In genomic region chr5:133831506-133832224, GRCh38 we compare ENCODE assay signal across 17 cellular contexts.
DNase-seq lines count a peak whose midpoint lies in the region; ATAC-seq and TF ChIP-seq lines count a peak whose summit lies in the region.
"Had no signal": no experiment of that assay in that cellular context is flagged by ENCODE, and none has a peak within 500 bp of the region (broad histone marks: within the 10 kb centered on the region; RNA-seq: fewer than 3 reads in every experiment).

No MANE protein-coding gene starts in this region.

- H3K4me3 Mint-ChIP-seq in activated naive CD4-positive, alpha-beta T cell treated with anti-CD3 and anti-CD28 coated beads, Interleukin-2, amount 50 U/mL, for 24 hours, result no peak overlapping the region
- no peak overlapping the region for H3K4me3 Mint-ChIP-seq in stimulated activated effector memory CD8-positive, alpha-beta T cell treated with anti-CD3 and anti-CD28 coated beads, Interleukin-12 subunit alpha, Interleukin-12 subunit beta, amount 100 ng/mL, for 72 hours
- H3K4me3 Mint-ChIP-seq in T-helper 2 cell treated with Interferon-gamma antibody and Interleukin-4, amounts not matched to agents 5 μg/mL and 100 μg/mL, for 36 hours, result no peak overlapping the region
- H3K4me3 Mint-ChIP-seq: activated CD4-positive, alpha-beta memory T cell treated with anti-CD3 and anti-CD28 coated beads, Interleukin-2, amount 10 ng/mL, durations not matched to agents 7 days and 5 days; T-helper 17 cell had no signal

- ATAC-seq in RWPE2 (ENCODE audit: low read depth), result peak; percentile 65; the same call in 1 of the 3 replicates
- peak; percentile 90 for ATAC-seq in foreskin keratinocyte
- ATAC-seq in stimulated activated effector memory CD8-positive, alpha-beta T cell treated with anti-CD3 and anti-CD28 coated beads, Interleukin-12 subunit alpha, Interleukin-12 subunit beta, amount 100 ng/mL, for 72 hours, result peak; percentile 70
- no peak for ATAC-seq in GM21381 (IDR thresholded peaks at IDR 0.05; ENCODE audit: unreplicated experiment)
- no peak for ATAC-seq in activated CD4-positive, CD25-positive, alpha-beta regulatory T cell treated with anti-CD3 and anti-CD28 coated beads, Interleukin-2, amount 50 U/mL, for 24 hours
- ATAC-seq: HCT116, left lung, T-helper 17 cell had no signal

- no peak for DNase-seq in activated naive CD4-positive, alpha-beta T cell treated with anti-CD3 and anti-CD28 coated beads, Interleukin-2, amount 50 U/mL, for 16 hours
- DNase-seq in RWPE2 (ENCODE audit: low spot score) (no peak), foreskin keratinocyte (peak; percentile 52 to 79)
- no peak for DNase-seq in stimulated activated effector memory CD8-positive, alpha-beta T cell treated with anti-CD3 and anti-CD28 coated beads, Interleukin-12 subunit alpha, Interleukin-12 subunit beta, amount 100 ng/mL, for 72 hours (ENCODE audit: low spot score in 2 of 2)
- no peak for DNase-seq in T-helper 2 cell treated with Interferon-gamma antibody and Interleukin-4, amounts not matched to agents 5 μg/mL and 100 μg/mL, for 36 hours (ENCODE audit: low spot score)
- DNase-seq: activated CD4-positive, alpha-beta memory T cell treated with anti-CD3 and anti-CD28 coated beads, Interleukin-2, amount 10 ng/mL, durations not matched to agents 7 days and 5 days; DMS 273 treated with DMSO at 0.1 percent for 48 hours; left lung; NCI-H2029; stimulated activated CD4-positive, alpha-beta T cell treated with anti-CD3 and anti-CD28 coated beads, Interleukin-12 subunit alpha, Interleukin-12 subunit beta, amount 100 ng/mL, for 4 hours; T-helper 17 cell; upper lobe of left lung had no signal

- H3K4me3 ChIP-seq in RWPE2 (ENCODE audit: severe bottlenecking), result no peak overlapping the region
- H3K4me3 ChIP-seq: left lung, upper lobe of left lung had no signal

- TF ChIP-seq CTCF in RWPE2 (IDR thresholded peaks at IDR 0.05; ENCODE audit: poor library complexity, severe bottlenecking) (no peak), foreskin keratinocyte (conservative IDR thresholded peaks at IDR 0.05) (no peak)

- H3K27me3 Mint-ChIP-seq in activated naive CD4-positive, alpha-beta T cell treated with anti-CD3 and anti-CD28 coated beads, Interleukin-2, amount 50 U/mL, for 24 hours, result peaks cover 5% of the 10 kb centered on the region
- H3K27me3 Mint-ChIP-seq in T-helper 2 cell treated with Interferon-gamma antibody and Interleukin-4, amounts not matched to agents 5 μg/mL and 100 μg/mL, for 36 hours (ENCODE audit: low read depth), result peaks cover 14% of the 10 kb centered on the region

- H3K9me3 Mint-ChIP-seq in activated naive CD4-positive, alpha-beta T cell treated with anti-CD3 and anti-CD28 coated beads, Interleukin-2, amount 50 U/mL, for 24 hours, result peaks cover 16% of the 10 kb centered on the region
- H3K9me3 Mint-ChIP-seq in stimulated activated effector memory CD8-positive, alpha-beta T cell treated with anti-CD3 and anti-CD28 coated beads, Interleukin-12 subunit alpha, Interleukin-12 subunit beta, amount 100 ng/mL, for 72 hours, result peaks cover 2% of the 10 kb centered on the region
- H3K9me3 Mint-ChIP-seq in T-helper 2 cell treated with Interferon-gamma antibody and Interleukin-4, amounts not matched to agents 5 μg/mL and 100 μg/mL, for 36 hours, result peaks cover 8% of the 10 kb centered on the region
- H3K9me3 Mint-ChIP-seq: activated CD4-positive, alpha-beta memory T cell treated with anti-CD3 and anti-CD28 coated beads, Interleukin-2, amount 10 ng/mL, durations not matched to agents 7 days and 5 days had no signal

- peaks cover 16% of the 10 kb centered on the region for H3K27me3 ChIP-seq in RWPE2 (ENCODE audit: insufficient read depth, poor library complexity, severe bottlenecking)
- peaks cover 3% of the 10 kb centered on the region for H3K27me3 ChIP-seq in foreskin keratinocyte
- H3K27me3 ChIP-seq: left lung, upper lobe of left lung had no signal

- H3K9me3 ChIP-seq in RWPE2 (ENCODE audit: severe bottlenecking), result no peaks in the 10 kb centered on the region
- H3K9me3 ChIP-seq: neutrophil, upper lobe of left lung had no signal

- no peaks in the 10 kb centered on the region for H3K4me1 Mint-ChIP-seq in activated naive CD4-positive, alpha-beta T cell treated with anti-CD3 and anti-CD28 coated beads, Interleukin-2, amount 50 U/mL, for 24 hours
- H3K4me1 Mint-ChIP-seq in stimulated activated effector memory CD8-positive, alpha-beta T cell treated with anti-CD3 and anti-CD28 coated beads, Interleukin-12 subunit alpha, Interleukin-12 subunit beta, amount 100 ng/mL, for 72 hours, result peaks cover 8% of the 10 kb centered on the region
- H3K4me1 Mint-ChIP-seq in T-helper 2 cell treated with Interferon-gamma antibody and Interleukin-4, amounts not matched to agents 5 μg/mL and 100 μg/mL, for 36 hours (ENCODE audit: low read depth), result no peaks in the 10 kb centered on the region
- H3K4me1 Mint-ChIP-seq: activated CD4-positive, alpha-beta memory T cell treated with anti-CD3 and anti-CD28 coated beads, Interleukin-2, amount 10 ng/mL, durations not matched to agents 7 days and 5 days had no signal

- H3K27ac Mint-ChIP-seq in activated naive CD4-positive, alpha-beta T cell treated with anti-CD3 and anti-CD28 coated beads, Interleukin-2, amount 50 U/mL, for 24 hours, result peak overlapping the region; percentile 79
- H3K27ac Mint-ChIP-seq in stimulated activated effector memory CD8-positive, alpha-beta T cell treated with anti-CD3 and anti-CD28 coated beads, Interleukin-12 subunit alpha, Interleukin-12 subunit beta, amount 100 ng/mL, for 72 hours, result no peak overlapping the region
- H3K27ac Mint-ChIP-seq in T-helper 2 cell treated with Interferon-gamma antibody and Interleukin-4, amounts not matched to agents 5 μg/mL and 100 μg/mL, for 36 hours, result no peak overlapping the region
- H3K27ac Mint-ChIP-seq: activated CD4-positive, alpha-beta memory T cell treated with anti-CD3 and anti-CD28 coated beads, Interleukin-2, amount 10 ng/mL, durations not matched to agents 7 days and 5 days; T-helper 17 cell had no signal

- H3K27ac ChIP-seq in RWPE2 (ENCODE audit: poor library complexity, severe bottlenecking) (no peak overlapping the region), foreskin keratinocyte (no peak overlapping the region)
- H3K27ac ChIP-seq: left lung, neutrophil, upper lobe of left lung had no signal

- H3K36me3 ChIP-seq in RWPE2 (ENCODE audit: low read depth), result no peaks in the 10 kb centered on the region
- H3K36me3 ChIP-seq: left lung, neutrophil, upper lobe of left lung had no signal

- H3K4me1 ChIP-seq in RWPE2 (ENCODE audit: insufficient read depth, poor library complexity, severe bottlenecking) (no peaks in the 10 kb centered on the region), foreskin keratinocyte (peaks cover 12% of the 10 kb centered on the region)
- H3K4me1 ChIP-seq: left lung, upper lobe of left lung had no signal

- no peaks in the 10 kb centered on the region for H3K36me3 Mint-ChIP-seq in activated naive CD4-positive, alpha-beta T cell treated with anti-CD3 and anti-CD28 coated beads, Interleukin-2, amount 50 U/mL, for 24 hours
- no peaks in the 10 kb centered on the region for H3K36me3 Mint-ChIP-seq in stimulated activated effector memory CD8-positive, alpha-beta T cell treated with anti-CD3 and anti-CD28 coated beads, Interleukin-12 subunit alpha, Interleukin-12 subunit beta, amount 100 ng/mL, for 72 hours
- H3K36me3 Mint-ChIP-seq in T-helper 2 cell treated with Interferon-gamma antibody and Interleukin-4, amounts not matched to agents 5 μg/mL and 100 μg/mL, for 36 hours (ENCODE audit: low read depth), result no peaks in the 10 kb centered on the region

Comparison
In these comparisons a context has a peak if more than half of its experiments do, and no peak if none do; other contexts are left out.
1. DNase-seq: peak in foreskin keratinocyte (2 of 2); none in activated naive CD4-positive, alpha-beta T cell treated with anti-CD3 and anti-CD28 coated beads, Interleukin-2, amount 50 U/mL, for 16 hours (single experiment), RWPE2 (single experiment), stimulated activated effector memory CD8-positive, alpha-beta T cell treated with anti-CD3 and anti-CD28 coated beads, Interleukin-12 subunit alpha, Interleukin-12 subunit beta, amount 100 ng/mL, for 72 hours (0 of 2) and T-helper 2 cell treated with Interferon-gamma antibody and Interleukin-4, amounts not matched to agents 5 μg/mL and 100 μg/mL, for 36 hours (single experiment).
2. ATAC-seq: peak in RWPE2 (single experiment), foreskin keratinocyte (single experiment) and stimulated activated effector memory CD8-positive, alpha-beta T cell treated with anti-CD3 and anti-CD28 coated beads, Interleukin-12 subunit alpha, Interleukin-12 subunit beta, amount 100 ng/mL, for 72 hours (single experiment); none in GM21381 (single experiment) and activated CD4-positive, CD25-positive, alpha-beta regulatory T cell treated with anti-CD3 and anti-CD28 coated beads, Interleukin-2, amount 50 U/mL, for 24 hours (0 of 2).